ENCODE assay signal across 7 cellular contexts in the genomic region with DNA sequence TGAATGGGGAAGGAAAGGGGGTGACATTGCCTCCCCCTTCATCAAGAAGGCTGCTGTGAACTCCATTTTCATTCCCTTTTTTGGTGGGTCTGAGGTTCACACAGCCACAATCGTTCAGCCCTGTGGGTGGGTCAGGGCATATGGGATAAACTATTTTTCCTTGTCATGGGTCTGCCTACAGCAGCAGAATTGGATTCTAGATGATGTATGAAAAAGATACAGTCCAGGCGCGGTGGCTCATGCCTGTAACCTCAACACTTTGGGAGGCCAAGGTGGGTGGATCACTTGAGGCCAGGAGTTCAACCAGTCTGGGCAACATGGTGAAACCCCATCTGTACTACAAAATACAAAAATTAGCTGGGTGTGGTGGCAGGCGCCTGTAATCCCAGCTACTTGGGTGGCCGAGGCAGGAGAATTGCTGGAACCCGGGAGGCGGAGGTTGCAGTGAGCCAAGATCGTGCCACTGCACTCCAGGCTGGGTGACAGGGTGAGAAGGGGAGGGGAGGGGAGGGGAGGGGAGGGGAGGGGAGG.
DNase-seq lines count a peak whose midpoint lies in the region; ATAC-seq and TF ChIP-seq lines count a peak whose summit lies in the region.
"Not testable (repeated sequence)": the region's sequence is repeated elsewhere in the genome, so short reads cannot be mapped to it uniquely, and the experiment has no call there.

No MANE protein-coding gene starts in this region.

- H3K27ac Mint-ChIP-seq in natural killer cell treated with Interleukin-12 subunit alpha and Interleukin-12 subunit beta and Interleukin-15 and Interleukin-18, amount 100 ng/mL, for 72 hours; type B pancreatic cell: not testable (repeated sequence)

- peak; percentile 13 for DNase-seq in MG63
- peak; percentile 7 for DNase-seq in activated CD8-positive, alpha-beta memory T cell treated with anti-CD3 and anti-CD28 coated beads, Interleukin-2, amount 50 U/mL, for 48 hours
- not testable (repeated sequence) for DNase-seq in epithelial cell of prostate (ENCODE audit: low read depth, low spot score)
- DNase-seq in right atrium auricular region (ENCODE audit: low spot score), result peak; percentile 43
- DNase-seq in natural killer cell treated with Interleukin-12 subunit alpha and Interleukin-12 subunit beta and Interleukin-15 and Interleukin-18, amount 100 ng/mL, for 72 hours (ENCODE audit: low spot score), result peak; percentile 29
- DNase-seq in gastrocnemius medialis, result peak in 1 of 2 donors; percentile 15
- peak; percentile 31 for DNase-seq in type B pancreatic cell (ENCODE audit: extremely low spot score, unreplicated experiment)

- not testable (repeated sequence) for H3K27me3 ChIP-seq in MG63, right atrium auricular region, gastrocnemius medialis

- H3K4me1 ChIP-seq in right atrium auricular region (peaks cover 0 to 45% of the 10 kb centered on the region in 2 donors), gastrocnemius medialis (peaks cover 60 to 61% of the 10 kb centered on the region in 2 donors)

- H3K27ac ChIP-seq in epithelial cell of prostate, result peak overlapping the region; percentile 84
- peak overlapping the region; percentile 70 to 90 for H3K27ac ChIP-seq in right atrium auricular region
- peak overlapping the region; percentile 86 to 99 (median 92) for H3K27ac ChIP-seq in gastrocnemius medialis

- not testable (repeated sequence) for H3K36me3 Mint-ChIP-seq in natural killer cell treated with Interleukin-12 subunit alpha and Interleukin-12 subunit beta and Interleukin-15 and Interleukin-18, amount 100 ng/mL, for 72 hours; type B pancreatic cell

- not testable (repeated sequence) for H3K4me1 Mint-ChIP-seq in natural killer cell treated with Interleukin-12 subunit alpha and Interleukin-12 subunit beta and Interleukin-15 and Interleukin-18, amount 100 ng/mL, for 72 hours (ENCODE audit: low read depth in 2 of 2)
- H3K4me1 Mint-ChIP-seq in type B pancreatic cell (ENCODE audit: unreplicated experiment), result peaks cover 21% of the 10 kb centered on the region

- H3K9me3 ChIP-seq in MG63, right atrium auricular region, gastrocnemius medialis: not testable (repeated sequence)

- in situ Hi-C loops in gastrocnemius medialis (cut with MboI; ENCODE audit: low sequenced_read_pairs in 4 of 4), result not testable (repeated sequence)

- intact Hi-C loops in gastrocnemius medialis (cut with DNase I; ENCODE audit: low total_unique reads), result loop anchor here (5.0 to 10.0 kb wide), 4 partner anchors 142 to 1342 kb away; partner anchors contain the start of gene SRSF4

- ATAC-seq in natural killer cell treated with Interleukin-12 subunit alpha and Interleukin-12 subunit beta and Interleukin-15 and Interleukin-18, amount 100 ng/mL, for 72 hours; gastrocnemius medialis: not testable (repeated sequence)

- H3K36me3 ChIP-seq in MG63, right atrium auricular region, gastrocnemius medialis: not testable (repeated sequence)

- H3K27me3 Mint-ChIP-seq in natural killer cell treated with Interleukin-12 subunit alpha and Interleukin-12 subunit beta and Interleukin-15 and Interleukin-18, amount 100 ng/mL, for 72 hours, result peaks cover 23 to 31% of the 10 kb centered on the region in 2 donors
- peaks cover 21% of the 10 kb centered on the region for H3K27me3 Mint-ChIP-seq in type B pancreatic cell

- TF ChIP-seq POLR2A in gastrocnemius medialis (IDR thresholded peaks at IDR 0.05), result not testable (repeated sequence)

- not testable (repeated sequence) for H3K9me3 Mint-ChIP-seq in natural killer cell treated with Interleukin-12 subunit alpha and Interleukin-12 subunit beta and Interleukin-15 and Interleukin-18, amount 100 ng/mL, for 72 hours; type B pancreatic cell

- H3K4me3 ChIP-seq in MG63, right atrium auricular region, gastrocnemius medialis: not testable (repeated sequence)

- not testable (repeated sequence) for TF ChIP-seq CTCF in right atrium auricular region (IDR thresholded peaks at IDR 0.05); gastrocnemius medialis (IDR thresholded peaks at IDR 0.05 in 4 of 5, conservative IDR thresholded peaks at IDR 0.05 in 1 of 5); type B pancreatic cell (conservative IDR thresholded peaks at IDR 0.05)

- not testable (repeated sequence) for H3K4me3 Mint-ChIP-seq in natural killer cell treated with Interleukin-12 subunit alpha and Interleukin-12 subunit beta and Interleukin-15 and Interleukin-18, amount 100 ng/mL, for 72 hours; type B pancreatic cell
